1 cellular context compared by ENCODE assay signal in genomic region chr2:10575566-10576300, GRCh38.
TF ChIP-seq lines count a peak whose summit lies in the region.

No MANE protein-coding gene starts in this region.

TF ChIP-seq in HCT116, 20 proteins besides CTCF, POLR2A, EP300 and RAD21 (continued from another document):
- TF ChIP-seq TCF7L2 (IDR thresholded peaks at IDR 0.05; ENCODE audit: borderline replicate concordance, extremely low read depth, insufficient read depth, insufficient read length) (no peak), ZBTB33 (IDR thresholded peaks at IDR 0.05; ENCODE audit: extremely low read depth, insufficient replicate concordance, low read length) (no peak), CBX3 (IDR thresholded peaks at IDR 0.05; ENCODE audit: low read depth) (0 out of 2 replicates have a peak, but pooled peaks have one; percentile 20), MAX (IDR thresholded peaks at IDR 0.05) (0 out of 2 replicates have a peak, but pooled peaks have one; percentile 27), ZFX (IDR thresholded peaks at IDR 0.05) (no peak), EZH2phosphoT487 (IDR thresholded peaks at IDR 0.05; ENCODE audit: borderline replicate concordance) (no peak), EZH2 (IDR thresholded peaks at IDR 0.05) (no peak), FOSL1 (IDR thresholded peaks at IDR 0.05; ENCODE audit: low read depth) (peak; percentile 77), JUND (IDR thresholded peaks at IDR 0.05) (peak; percentile 62), SIN3A (IDR thresholded peaks at IDR 0.05; ENCODE audit: low read depth) (no peak), EGR1 (IDR thresholded peaks at IDR 0.05; ENCODE audit: low read depth) (no peak), SP1 (IDR thresholded peaks at IDR 0.05; ENCODE audit: low read depth) (peak; percentile 23; the same call in 1 of the 2 replicates), YY1 (IDR thresholded peaks at IDR 0.05; ENCODE audit: extremely low read depth, insufficient replicate concordance, low read depth, low read length) (no peak), SRF (IDR thresholded peaks at IDR 0.05; ENCODE audit: low read depth) (0 out of 2 replicates have a peak, but pooled peaks have one; percentile 14), ZNF274 (IDR thresholded peaks at IDR 0.05; ENCODE audit: low read depth, low read length) (no peak), ATF3 (IDR thresholded peaks at IDR 0.05) (no peak)
